Comparison of ENCODE assay signal across 14 cellular contexts in the genomic region with DNA sequence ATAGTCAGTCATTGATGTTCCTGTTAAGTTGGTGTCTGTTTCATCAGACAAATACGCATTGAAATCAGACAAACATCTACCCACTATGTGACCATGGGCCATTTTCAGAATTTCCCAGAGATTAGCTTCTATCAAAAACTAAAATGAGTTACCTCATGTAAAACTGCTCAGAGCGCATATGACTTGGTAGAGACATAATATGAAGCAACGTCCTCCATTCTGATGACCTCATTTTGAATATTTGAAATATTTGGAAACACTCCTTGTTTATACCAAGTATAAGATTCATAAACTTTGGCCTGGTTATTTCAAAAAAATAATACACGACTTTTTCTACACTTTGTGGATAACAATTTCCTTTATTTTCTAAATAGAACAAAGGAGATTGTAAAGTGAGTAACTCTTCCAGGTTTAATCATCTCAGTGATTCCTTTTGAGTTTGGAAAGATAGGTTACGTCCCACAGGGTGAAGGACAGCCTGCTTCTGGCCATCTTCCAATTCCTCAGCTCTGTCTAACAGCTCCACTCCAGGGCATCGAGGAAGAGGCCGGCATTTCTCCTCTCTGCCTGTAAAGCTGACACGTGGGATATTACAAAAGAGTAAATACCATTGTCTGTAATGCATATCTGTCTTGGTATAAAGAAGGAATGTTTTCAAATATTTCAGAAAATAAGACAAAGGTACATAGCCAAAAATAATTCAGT.
DNase-seq lines count a peak whose midpoint lies in the region; ATAC-seq, FAIRE-seq and TF ChIP-seq lines count a peak whose summit lies in the region.
"Had no signal": no experiment of that assay in that cellular context is flagged by ENCODE, and none has a peak within 500 bp of the region (broad histone marks: within the 10 kb centered on the region; RNA-seq: fewer than 3 reads in every experiment).

No MANE protein-coding gene starts in this region.

- H3K27ac ChIP-seq in HepG2 (ENCODE audit: extremely low read length, insufficient read depth, low read length) (no peak overlapping the region), right lobe of liver (no peak overlapping the region)
- H3K27ac ChIP-seq: body of pancreas, SJSA1, skin epidermis had no signal

- no peaks in the 10 kb centered on the region for H3K9me3 Mint-ChIP-seq in mesothelial cell of epicardium
- no peaks in the 10 kb centered on the region for H3K9me3 Mint-ChIP-seq in glutamatergic neuron (ENCODE audit: unreplicated experiment)
- H3K9me3 Mint-ChIP-seq: activated T-helper 1 cell treated with anti-CD3 and anti-CD28 coated beads, Interleukin-12 subunit alpha, Interleukin-12 subunit beta, Interleukin-2, Interleukin-4 antibody, amounts not matched to agents 30 ng/mL and 10 ng/mL and 1 ng/mL, durations not matched to agents 14 hours and 24 hours and 36 hours had no signal

- in situ Hi-C loops in HepG2 (cut with HindIII; ENCODE audit: extremely low pct_ligation_motif_present, low pct_unique_long_range_greater_than_20kb): no loop called here

- intact Hi-C loops in HepG2 (cut with micrococcal nuclease; ENCODE audit: unreplicated experiment): no loop called here
- intact Hi-C loops in right lobe of liver (cut with DNase I): no loop called here

- no peak overlapping the region for H3K4me2 ChIP-seq in HepG2 (ENCODE audit: low read depth, low read length)

- TF ChIP-seq EP300 in HepG2 (IDR thresholded peaks at IDR 0.05; ENCODE audit: low read depth in 2 of 2, low read length in 2 of 2) (no peak), HepG2 (CRISPR knock-in tag; IDR thresholded peaks at IDR 0.05; ENCODE audit: borderline replicate concordance) (no peak)

- H3K36me3 ChIP-seq in HepG2 (replicated peaks in 1 of 2; ENCODE audit: control insufficient read depth in 1 of 2, insufficient read depth in 2 of 2, low read length in 2 of 2) (no peaks in the 10 kb centered on the region), right lobe of liver (no peaks in the 10 kb centered on the region)
- H3K36me3 ChIP-seq: SJSA1 had no signal

- TF ChIP-seq POLR2A in HepG2 (IDR thresholded peaks at IDR 0.05; ENCODE audit: insufficient read depth in 1 of 2, low read depth in 2 of 2, low read length in 2 of 2): no peak
- TF ChIP-seq POLR2A in right lobe of liver (IDR thresholded peaks at IDR 0.05): no peak

- CTCF ChIA-PET in HepG2 (lab: Yijun Ruan, JAX; ENCODE audit: low intra/inter-chr PET ratio, low total read pairs): no interaction called here

- H3K27ac Mint-ChIP-seq in mesothelial cell of epicardium (peak overlapping the region; percentile 69), glutamatergic neuron (ENCODE audit: unreplicated experiment) (no peak overlapping the region)
- H3K27ac Mint-ChIP-seq: activated T-helper 1 cell treated with anti-CD3 and anti-CD28 coated beads, Interleukin-12 subunit alpha, Interleukin-12 subunit beta, Interleukin-2, Interleukin-4 antibody, amounts not matched to agents 30 ng/mL and 10 ng/mL and 1 ng/mL, durations not matched to agents 14 hours and 24 hours and 36 hours had no signal

- no peaks in the 10 kb centered on the region for H3K79me2 ChIP-seq in HepG2 (ENCODE audit: insufficient read depth, low read length)

- BruUV-seq in HepG2 (replicated peaks; lab: Mats Ljungman, UMichigan): no TSS peak

- no peak for FAIRE-seq in HepG2 (lab: Jason Lieb, UNC)

- no peaks in the 10 kb centered on the region for H3K4me1 ChIP-seq in HepG2 (ENCODE audit: insufficient read depth, low read length)
- H3K4me1 ChIP-seq in right lobe of liver: no peaks in the 10 kb centered on the region
- H3K4me1 ChIP-seq: body of pancreas, SJSA1 had no signal

- H3K27me3 Mint-ChIP-seq in mesothelial cell of epicardium (ENCODE audit: low read depth) (peaks cover 1% of the 10 kb centered on the region), glutamatergic neuron (ENCODE audit: unreplicated experiment) (no peaks in the 10 kb centered on the region)

- 11% methylated on average over 8 of the region's 8 CpGs for WGBS in HepG2 (ENCODE audit: low lambda C conversion rate)
- WGBS in right lobe of liver (ENCODE audit: insufficient coverage, low coverage, low lambda C conversion rate, missing lambda C conversion rate): 41% methylated on average over 8 of the region's 8 CpGs

- H3K27me3 ChIP-seq in HepG2 (ENCODE audit: control insufficient read depth in 1 of 2, insufficient read depth in 2 of 2, low read length in 2 of 2): no peaks in the 10 kb centered on the region
- H3K27me3 ChIP-seq in right lobe of liver: no peaks in the 10 kb centered on the region
- H3K27me3 ChIP-seq: body of pancreas, SJSA1 had no signal

- DNase-seq in HepG2 (ENCODE audit: low spot score) (no peak), right lobe of liver (no peak), cerebellar cortex (ENCODE audit: low spot score) (peak; percentile 82), mesothelial cell of epicardium (ENCODE audit: low spot score in 2 of 2, unreplicated experiment in 2 of 2) (no peak), NCI-H1436 treated with DMSO at 0.1 percent for 48 hours (lab: John Stamatoyannopoulos, UW) (no peak), glutamatergic neuron (no peak), amniotic stem cell (lab: John Stamatoyannopoulos, UW) (no peak)
- DNase-seq: activated CD4-positive, alpha-beta T cell treated with anti-CD3 and anti-CD28 coated beads for 1 hour; NCI-H524 treated with DMSO at 0.1 percent for 48 hours had no signal

- TF ChIP-seq CTCF in HepG2 (CRISPR knock-in tag; IDR thresholded peaks at IDR 0.05): no peak
- TF ChIP-seq CTCF in right lobe of liver (IDR thresholded peaks at IDR 0.05): no peak
- TF ChIP-seq CTCF in mesothelial cell of epicardium (IDR thresholded peaks at IDR 0.05; ENCODE audit: unreplicated experiment): no peak
- no peak for TF ChIP-seq CTCF in glutamatergic neuron (IDR thresholded peaks at IDR 0.05; ENCODE audit: partially characterized antibody, unreplicated experiment)

- H3K9me3 ChIP-seq in HepG2 (ENCODE audit: low read length) (no peaks in the 10 kb centered on the region), right lobe of liver (no peaks in the 10 kb centered on the region)
- H3K9me3 ChIP-seq: body of pancreas, SJSA1 had no signal

- H3K36me3 Mint-ChIP-seq in mesothelial cell of epicardium: no peaks in the 10 kb centered on the region
- no peaks in the 10 kb centered on the region for H3K36me3 Mint-ChIP-seq in glutamatergic neuron (ENCODE audit: unreplicated experiment)

- H3K9ac ChIP-seq in HepG2 (ENCODE audit: insufficient read depth, low read depth, low read length): no peak overlapping the region

- ATAC-seq in HepG2: no peak
- ATAC-seq in right lobe of liver: no peak
- no peak for ATAC-seq in GM19324 (IDR thresholded peaks at IDR 0.05; ENCODE audit: low FRiP score, unreplicated experiment)
- ATAC-seq: body of pancreas had no signal

- H3K4me1 Mint-ChIP-seq in mesothelial cell of epicardium (peaks cover 8% of the 10 kb centered on the region), glutamatergic neuron (ENCODE audit: low read depth, unreplicated experiment) (no peaks in the 10 kb centered on the region)

- no peak for TF ChIP-seq RAD21 in HepG2 (CRISPR knock-in tag; IDR thresholded peaks at IDR 0.05)

- H4K20me1 ChIP-seq in HepG2 (ENCODE audit: insufficient read depth, low read length): no peaks in the 10 kb centered on the region

- H2AFZ ChIP-seq in HepG2 (ENCODE audit: low read length): no peak overlapping the region

- POLR2A ChIA-PET in HepG2 (lab: Yijun Ruan, JAX): no interaction called here

- no peak overlapping the region for H3K4me3 ChIP-seq in HepG2 (replicated peaks in 1 of 3; ENCODE audit: insufficient read depth in 1 of 3, low read depth in 2 of 3, low read length in 3 of 3)
- no peak overlapping the region for H3K4me3 ChIP-seq in right lobe of liver
- H3K4me3 ChIP-seq: body of pancreas, SJSA1, skin epidermis had no signal

- no peak overlapping the region for H3K4me3 Mint-ChIP-seq in mesothelial cell of epicardium
- H3K4me3 Mint-ChIP-seq in glutamatergic neuron (ENCODE audit: unreplicated experiment): no peak overlapping the region
- H3K4me3 Mint-ChIP-seq: activated T-helper 1 cell treated with anti-CD3 and anti-CD28 coated beads, Interleukin-12 subunit alpha, Interleukin-12 subunit beta, Interleukin-2, Interleukin-4 antibody, amounts not matched to agents 30 ng/mL and 10 ng/mL and 1 ng/mL, durations not matched to agents 14 hours and 24 hours and 36 hours had no signal

TF ChIP-seq in HepG2, 621 proteins besides CTCF, POLR2A, EP300 and RAD21:
- 0 out of 2 replicates have a peak, but pooled peaks have one; percentile 26 for TF ChIP-seq ATF7 (IDR thresholded peaks at IDR 0.05)
- no peak for TF ChIP-seq ATF7 (CRISPR knock-in tag; IDR thresholded peaks at IDR 0.05)
- no peak for TF ChIP-seq TOPORS (CRISPR knock-in tag; IDR thresholded peaks at IDR 0.05)
